In genomic region chr3:196711838-196712513, GRCh38 we compare ENCODE assay signal across 1 cellular context.
TF ChIP-seq lines count a peak whose summit lies in the region.

Gene CEP19, minus strand, starts transcription at chr3:196712250. Its CDS starts 3,593 bp downstream, at chr3:196708657.
Gene PIGX, plus strand, starts transcription at chr3:196712377.

TF ChIP-seq in IMR-90, 13 proteins besides CTCF, POLR2A, EP300 and RAD21 (continued from another document):
- TF ChIP-seq ELK1 (IDR thresholded peaks at IDR 0.05; ENCODE audit: borderline replicate concordance, low read depth, low read length) (no peak), MAFK (IDR thresholded peaks at IDR 0.05; ENCODE audit: low read depth, low read length) (no peak), RFX5 (IDR thresholded peaks at IDR 0.05; ENCODE audit: low read depth, low read length) (no peak), NFE2L2 (IDR thresholded peaks at IDR 0.05; ENCODE audit: low read depth, low read length) (no peak), MAZ (IDR thresholded peaks at IDR 0.05; ENCODE audit: borderline replicate concordance, low read depth, low read length) (peak; percentile 61; the same call in 1 of the 2 replicates), USF2 (IDR thresholded peaks at IDR 0.05; ENCODE audit: low read depth, low read length) (0 out of 2 replicates have a peak, but pooled peaks have one; percentile 1), BHLHE40 (IDR thresholded peaks at IDR 0.05; ENCODE audit: low read depth, low read length) (no peak)
